ENCODE assay signal across 18 cellular contexts in genomic region chr13:111255228-111255790, GRCh38.
DNase-seq lines count a peak whose midpoint lies in the region; ATAC-seq and TF ChIP-seq lines count a peak whose summit lies in the region.
"Had no signal": no experiment of that assay in that cellular context is flagged by ENCODE, and none has a peak within 500 bp of the region (broad histone marks: within the 10 kb centered on the region; RNA-seq: fewer than 3 reads in every experiment).

No MANE protein-coding gene starts in this region.

- H3K4me2 ChIP-seq in GM23338: no peak overlapping the region
- no peak overlapping the region for H3K4me2 ChIP-seq in hepatocyte
- H3K4me2 ChIP-seq: BLaER1 treated with 17β-estradiol and CSF1 and Interleukin-3, amounts not matched to agents 10 nM and 100 nM had no signal

- 93% methylated on average over 10 of the region's 10 CpGs for WGBS in esophagus muscularis mucosa
- WGBS in psoas muscle, 3 donors: 54 to 81% (median 66%) methylated on average over 10 of the region's 10 CpGs
- 87 to 94% methylated on average over 10 of the region's 10 CpGs for WGBS in lower leg skin, 2 donors
- 96% methylated on average over 10 of the region's 10 CpGs for WGBS in hepatocyte (ENCODE audit: low lambda C conversion rate, missing lambda C conversion rate)

- H3K27ac Mint-ChIP-seq in GM23338: peak overlapping the region; percentile 42
- H3K27ac Mint-ChIP-seq: B cell; CD8-positive, alpha-beta T cell had no signal

- H3K4me1 Mint-ChIP-seq in GM23338: no peaks in the 10 kb centered on the region; the same call in 2 of the 3 replicates

- H3K36me3 ChIP-seq in GM23338 (ENCODE audit: insufficient read depth): no peaks in the 10 kb centered on the region
- H3K36me3 ChIP-seq in esophagus muscularis mucosa: peaks cover 20 to 79% (median 55%) of the 10 kb centered on the region in 4 donors
- peaks cover 3 to 53% of the 10 kb centered on the region in 2 donors for H3K36me3 ChIP-seq in psoas muscle (ENCODE audit: insufficient read depth in 1 of 2, low read depth in 1 of 2)
- no peaks in the 10 kb centered on the region for H3K36me3 ChIP-seq in hepatocyte (replicated peaks; ENCODE audit: insufficient read depth, low read depth)

- no peak for TF ChIP-seq POLR2A in esophagus muscularis mucosa (IDR thresholded peaks at IDR 0.05; ENCODE audit: low read depth)
- no peak for TF ChIP-seq POLR2A in lower leg skin (IDR thresholded peaks at IDR 0.05)

- ATAC-seq in GM23338: no peak
- peak in 2 of 4 donors; percentile 31 to 68 for ATAC-seq in psoas muscle
- ATAC-seq: CD8-positive, alpha-beta T cell; GM12878 had no signal

- intact Hi-C loops in esophagus muscularis mucosa (cut with DNase I): no loop called here
- intact Hi-C loops in psoas muscle (cut with DNase I): no loop called here
- intact Hi-C loops in lower leg skin (cut with DNase I; ENCODE audit: low total_unique reads): no loop called here

- H3K79me2 ChIP-seq in GM23338 (replicated peaks; ENCODE audit: insufficient read depth) (peaks cover 20% of the 10 kb centered on the region), hepatocyte (no peaks in the 10 kb centered on the region)

- H2AFZ ChIP-seq in GM23338 (no peak overlapping the region), hepatocyte (no peak overlapping the region)

- H3F3A ChIP-seq in GM23338 (replicated peaks; ENCODE audit: low read depth): no peaks in the 10 kb centered on the region

- H3K4me1 ChIP-seq in GM23338 (ENCODE audit: insufficient read depth) (no peaks in the 10 kb centered on the region), esophagus muscularis mucosa (peaks cover 9 to 24% (median 14%) of the 10 kb centered on the region in 4 donors), psoas muscle (peaks cover 51% of the 10 kb centered on the region), hepatocyte (ENCODE audit: insufficient read depth) (no peaks in the 10 kb centered on the region)
- H3K4me1 ChIP-seq: BLaER1 treated with 17β-estradiol and CSF1 and Interleukin-3, amounts not matched to agents 10 nM and 100 nM; HAP-1 had no signal

- H3K9me3 Mint-ChIP-seq in GM23338: no peaks in the 10 kb centered on the region
- H3K9me3 Mint-ChIP-seq: CD8-positive, alpha-beta T cell had no signal

- H3K9me3 ChIP-seq in esophagus muscularis mucosa (no peaks in the 10 kb centered on the region), psoas muscle (no peaks in the 10 kb centered on the region), hepatocyte (ENCODE audit: low read depth) (no peaks in the 10 kb centered on the region)
- H3K9me3 ChIP-seq: HAP-1 had no signal

- TF ChIP-seq CTCF in GM23338 (conservative IDR thresholded peaks at IDR 0.05; ENCODE audit: low read depth in 2 of 2) (no peak), esophagus muscularis mucosa (IDR thresholded peaks at IDR 0.05) (no peak), psoas muscle (IDR thresholded peaks at IDR 0.05) (no peak), lower leg skin (IDR thresholded peaks at IDR 0.05) (no peak), hepatocyte (IDR thresholded peaks at IDR 0.05; ENCODE audit: poor library complexity) (no peak)

- H4K20me1 ChIP-seq in GM23338 (replicated peaks; ENCODE audit: insufficient read depth) (no peaks in the 10 kb centered on the region; the same call in 1 of the 2 replicates), hepatocyte (ENCODE audit: insufficient read depth, poor library complexity, severe bottlenecking) (no peaks in the 10 kb centered on the region)

- no peak for TF ChIP-seq EP300 in esophagus muscularis mucosa (IDR thresholded peaks at IDR 0.05)

- DNase-seq in GM23338 (ENCODE audit: low spot score) (no peak), esophagus muscularis mucosa (ENCODE audit: extremely low spot score) (peak; percentile 68), psoas muscle (no peak), lower leg skin (ENCODE audit: low spot score in 2 of 2) (no peak), HK-2 (ENCODE audit: unreplicated experiment) (no peak), hepatocyte (ENCODE audit: low spot score) (no peak), Kasumi-1 (lab: John Stamatoyannopoulos, UW) (no peak)
- DNase-seq: Calu3, DMS 273 treated with DMSO at 0.1 percent for 48 hours, DMS53, DND-41, EL had no signal

- no peak overlapping the region for H3K4me3 Mint-ChIP-seq in GM23338
- H3K4me3 Mint-ChIP-seq: B cell; CD8-positive, alpha-beta T cell had no signal

- H3K36me3 Mint-ChIP-seq in GM23338 (ENCODE audit: low read depth): peaks cover 43% of the 10 kb centered on the region

- H3K9me2 ChIP-seq in GM23338 (ENCODE audit: insufficient read depth): no peaks in the 10 kb centered on the region
- H3K9me2 ChIP-seq in hepatocyte (replicated peaks; ENCODE audit: insufficient read depth): no peaks in the 10 kb centered on the region

- H3K27me3 ChIP-seq in GM23338 (ENCODE audit: insufficient read depth): no peaks in the 10 kb centered on the region
- no peaks in the 10 kb centered on the region for H3K27me3 ChIP-seq in esophagus muscularis mucosa
- H3K27me3 ChIP-seq in psoas muscle (ENCODE audit: insufficient read depth in 3 of 3, low read length in 2 of 3): no peaks in the 10 kb centered on the region
- no peaks in the 10 kb centered on the region for H3K27me3 ChIP-seq in hepatocyte
- H3K27me3 ChIP-seq: BLaER1 treated with 17β-estradiol and CSF1 and Interleukin-3, amounts not matched to agents 10 nM and 100 nM had no signal

- peaks cover 2% of the 10 kb centered on the region for H3K27me3 Mint-ChIP-seq in GM23338 (ENCODE audit: insufficient read depth, low read depth, poor library complexity)
- H3K27me3 Mint-ChIP-seq: B cell had no signal

- H3K4me3 ChIP-seq in GM23338 (no peak overlapping the region), esophagus muscularis mucosa (no peak overlapping the region), psoas muscle (no peak overlapping the region), lower leg skin (ENCODE audit: low read depth, poor library complexity, severe bottlenecking) (no peak overlapping the region), hepatocyte (no peak overlapping the region)
- H3K4me3 ChIP-seq: BLaER1 treated with 17β-estradiol and CSF1 and Interleukin-3, amounts not matched to agents 10 nM and 100 nM; GM12878; HAP-1 had no signal

- H3K27ac ChIP-seq in GM23338 (ENCODE audit: low read depth) (no peak overlapping the region), angular gyrus (ENCODE audit: low read depth, low read length) (peak overlapping the region; percentile 17), esophagus muscularis mucosa (replicated peaks in 1 of 4) (no peak overlapping the region), psoas muscle (peak overlapping the region; percentile 43), hepatocyte (no peak overlapping the region)
- H3K27ac ChIP-seq: BLaER1 treated with 17β-estradiol and CSF1 and Interleukin-3, amounts not matched to agents 10 nM and 100 nM had no signal

TF ChIP-seq in GM23338, 12 proteins besides CTCF, POLR2A, EP300 and RAD21 (continues in another document):
- TF ChIP-seq POLR2AphosphoS5 (IDR thresholded peaks at IDR 0.05; ENCODE audit: low read depth): no peak
- TF ChIP-seq EZH2phosphoT487 (IDR thresholded peaks at IDR 0.05; ENCODE audit: unreplicated experiment): no peak
- TF ChIP-seq ZNF114 (CRISPR knock-in tag; IDR thresholded peaks at IDR 0.05): no peak

Comparison
In these comparisons a context has a peak if more than half of its experiments do, and no peak if none do; other contexts are left out.
1. H3K27ac ChIP-seq: peak in angular gyrus (single experiment) and psoas muscle (single experiment); none in GM23338 (single experiment), esophagus muscularis mucosa (0 of 4) and hepatocyte (single experiment).